In genomic region chr11:2122222-2122906, GRCh38 we compare ENCODE assay signal across 15 cellular contexts. TPM values are rescaled to one million over a fixed set of nuclear protein-coding genes. Genes with fewer than 3 reads are reported as not detected.
A peak's percentile ranks its signal among the peaks of the same experiment; 100 is the strongest.
DNase-seq lines count a peak whose midpoint lies in the region; ATAC-seq and TF ChIP-seq lines count a peak whose summit lies in the region.
"Had no signal": no experiment of that assay in that cellular context is flagged by ENCODE, and none has a peak within 500 bp of the region (broad histone marks: within the 10 kb centered on the region; RNA-seq: fewer than 3 reads in every experiment).

No MANE protein-coding gene starts in this region.

- H3K9me3 ChIP-seq in hepatocyte (ENCODE audit: low read depth), result no peaks in the 10 kb centered on the region
- H3K9me3 ChIP-seq in esophagus squamous epithelium, result peaks cover 0 to under 1% (median 0%) of the 10 kb centered on the region in 3 donors
- H3K9me3 ChIP-seq: testis had no signal

- H3K4me2 ChIP-seq in hepatocyte, result peak overlapping the region; percentile 45

- H3K36me3 Mint-ChIP-seq in WTC11, result peaks cover 5% of the 10 kb centered on the region; the same call in 1 of the 2 replicates

- H2AFZ ChIP-seq in hepatocyte, result no peak overlapping the region

- no peak overlapping the region for H3K27ac Mint-ChIP-seq in WTC11

- CTCF ChIA-PET in WTC11 (lab: Charles Lee), result interaction anchor here (0.6 to 1.4 kb wide), 10 partner anchors 14 to 527 kb away, joined by 3 to 7 read pairs (median 3); no protein-coding TSS in a partner anchor

- WGBS in hepatocyte (ENCODE audit: low lambda C conversion rate, missing lambda C conversion rate), result 22% methylated on average over 18 of the region's 19 CpGs
- 19 to 42% methylated on average over 2 to 4 of the region's 19 CpGs for WGBS in esophagus squamous epithelium, 2 donors

- no peak for TF ChIP-seq POLR2A in esophagus squamous epithelium (IDR thresholded peaks at IDR 0.05)

- H3K4me1 ChIP-seq in hepatocyte (ENCODE audit: insufficient read depth) (peaks cover 26% of the 10 kb centered on the region), esophagus squamous epithelium (peaks cover 0 to 8% (median 0%) of the 10 kb centered on the region in 3 donors)
- H3K4me1 ChIP-seq: testis had no signal

- ATAC-seq in WTC11, result peak; percentile 59

- no peaks in the 10 kb centered on the region for H4K20me1 ChIP-seq in hepatocyte (ENCODE audit: insufficient read depth, poor library complexity, severe bottlenecking)

- peak overlapping the region; percentile 50 for H3K27ac ChIP-seq in hepatocyte
- no peak overlapping the region for H3K27ac ChIP-seq in esophagus squamous epithelium
- H3K27ac ChIP-seq: testis had no signal

- peaks cover 11% of the 10 kb centered on the region for H3K9me3 Mint-ChIP-seq in WTC11

- peak; percentile 26 for DNase-seq in ELR (ENCODE audit: low read depth)
- DNase-seq in WTC11 (ENCODE audit: low spot score), result no peak
- DNase-seq in hepatocyte (ENCODE audit: low spot score), result peak; percentile 58
- DNase-seq in smooth muscle cell of the brain vasculature (ENCODE audit: low read depth, low spot score), result peak; percentile 62
- DNase-seq in foreskin melanocyte, result no peak
- no peak for DNase-seq in COLO829 (ENCODE audit: low spot score)
- DNase-seq in esophagus squamous epithelium (lab: John Stamatoyannopoulos, UW), result no peak
- DNase-seq in cerebellar nuclear complex (lab: John Stamatoyannopoulos, UW), result no peak
- DNase-seq: activated CD4-positive, alpha-beta T cell treated with anti-CD3 and anti-CD28 coated beads for 4 hours; activated T-cell treated with anti-CD3 and anti-CD28 coated beads, Interleukin-2, amount 50 U/mL, for 48 hours; testis had no signal

- intact Hi-C loops in esophagus squamous epithelium (cut with DNase I), result no loop called here

- H3K9me2 ChIP-seq in hepatocyte (replicated peaks; ENCODE audit: insufficient read depth), result no peaks in the 10 kb centered on the region

- no peaks in the 10 kb centered on the region for H3K36me3 ChIP-seq in hepatocyte (replicated peaks; ENCODE audit: insufficient read depth, low read depth)
- no peaks in the 10 kb centered on the region for H3K36me3 ChIP-seq in esophagus squamous epithelium

- H3K4me1 Mint-ChIP-seq in WTC11, result no peaks in the 10 kb centered on the region; the same call in 1 of the 2 replicates

- peaks cover 7% of the 10 kb centered on the region for H3K27me3 Mint-ChIP-seq in WTC11 (ENCODE audit: low read depth)

- H3K4me3 Mint-ChIP-seq in WTC11, result no peak overlapping the region

- H3K79me2 ChIP-seq in hepatocyte, result no peaks in the 10 kb centered on the region

- H3K4me3 ChIP-seq in hepatocyte, result no peak overlapping the region
- no peak overlapping the region for H3K4me3 ChIP-seq in esophagus squamous epithelium
- H3K4me3 ChIP-seq: testis had no signal

- TF ChIP-seq CTCF in WTC11 (IDR thresholded peaks at IDR 0.05) (no peak), hepatocyte (IDR thresholded peaks at IDR 0.05; ENCODE audit: poor library complexity) (no peak), esophagus squamous epithelium (IDR thresholded peaks at IDR 0.05) (no peak)

- POLR2A ChIA-PET in WTC11 (lab: Charles Lee), result no interaction called here

- H3K27me3 ChIP-seq in hepatocyte (no peaks in the 10 kb centered on the region), esophagus squamous epithelium (peaks cover 0 to 64% (median 4%) of the 10 kb centered on the region in 4 donors)
- H3K27me3 ChIP-seq: testis had no signal

TF ChIP-seq in WTC11, 78 proteins besides CTCF, POLR2A, EP300 and RAD21 (continues in another document):
- TF ChIP-seq ELF4 (CRISPR knock-in tag; IDR thresholded peaks at IDR 0.05; ENCODE audit: low read depth), result no peak
- TF ChIP-seq NFATC4 (CRISPR knock-in tag; IDR thresholded peaks at IDR 0.05), result no peak
- TF ChIP-seq TCF7 (CRISPR knock-in tag; IDR thresholded peaks at IDR 0.05; ENCODE audit: low read depth), result no peak
- TF ChIP-seq KAT7 (CRISPR knock-in tag; IDR thresholded peaks at IDR 0.05; ENCODE audit: borderline replicate concordance), result no peak
- no peak for TF ChIP-seq ZNF396 (CRISPR knock-in tag; IDR thresholded peaks at IDR 0.05; ENCODE audit: borderline replicate concordance)
- TF ChIP-seq NR2C2 (CRISPR knock-in tag; IDR thresholded peaks at IDR 0.05), result no peak
- no peak for TF ChIP-seq MXD4 (CRISPR knock-in tag; IDR thresholded peaks at IDR 0.05; ENCODE audit: borderline replicate concordance)
- TF ChIP-seq ZNF281 (CRISPR knock-in tag; IDR thresholded peaks at IDR 0.05), result no peak
- no peak for TF ChIP-seq ZNF423 (CRISPR knock-in tag; IDR thresholded peaks at IDR 0.05)
- no peak for TF ChIP-seq AFF4 (CRISPR knock-in tag; IDR thresholded peaks at IDR 0.05; ENCODE audit: borderline replicate concordance)
- no peak for TF ChIP-seq E2F1 (CRISPR knock-in tag; IDR thresholded peaks at IDR 0.05)
- no peak for TF ChIP-seq ZNF219 (CRISPR knock-in tag; IDR thresholded peaks at IDR 0.05; ENCODE audit: borderline replicate concordance)
- TF ChIP-seq ZNF138 (CRISPR knock-in tag; conservative IDR thresholded peaks at IDR 0.05), result no peak

RNA-seq across cellular contexts. Expression of gene IGF2, which starts 16.8 kb away (rescaled TPM):
- total RNA-seq in WTC11 (2021), result 1.5 to 2.7 TPM (median 2.6 TPM) in 3 replicates
- 1,323 and 1,507 TPM in 2 replicates for total RNA-seq in hepatocyte
- polyA plus RNA-seq in hepatocyte, result 2,911 and 3,175 TPM in 2 replicates
- 10 to 100 TPM in 1 of 4 donors, 1 to 10 TPM in 2, under 1 TPM in 1; 0.76 to 35.3 (median 2.8) TPM for total RNA-seq in esophagus squamous epithelium

RNA-seq across cellular contexts. Expression of gene INS, which starts 38.6 kb away (rescaled TPM):
- 0.44 to 0.62 TPM in 2 of 3 replicates, not detected in the other for total RNA-seq in WTC11 (2021)
- not detected in 2 replicates for total RNA-seq in hepatocyte
- polyA plus RNA-seq in hepatocyte, result not detected in 2 replicates
- total RNA-seq in esophagus squamous epithelium, result not detected
- total RNA-seq: bronchial epithelial cell; epithelial cell of proximal tubule; renal cortical epithelial cell; T-helper 1 cell treated with Interleukin-12 subunit alpha and Interleukin-12 subunit beta and Interleukin-4 antibody, amounts not matched to agents 30 ng/mL and 1 ng/mL, for 36 hours; testis had no signal

RNA-seq across cellular contexts. Expression of gene TH, which starts 49.3 kb away (rescaled TPM):
- total RNA-seq in WTC11 (2021), result 0.16 TPM in 1 of 3 replicates, not detected in the others
- total RNA-seq in hepatocyte, result 0.92 and 2.6 TPM in 2 replicates
- polyA plus RNA-seq in hepatocyte, result 5.6 and 15.3 TPM in 2 replicates
- total RNA-seq in esophagus squamous epithelium, result under 1 TPM in 2 of 4 donors, not detected in 2; 0.34 to 0.76 TPM
- total RNA-seq: T-helper 1 cell treated with Interleukin-12 subunit alpha and Interleukin-12 subunit beta and Interleukin-4 antibody, amounts not matched to agents 30 ng/mL and 1 ng/mL, for 36 hours had no signal

Comparison
In these comparisons a context has a peak if more than half of its experiments do, and no peak if none do; other contexts are left out.
1. DNase-seq: peak in ELR (single experiment), hepatocyte (single experiment) and smooth muscle cell of the brain vasculature (single experiment); none in WTC11 (single experiment), foreskin melanocyte (single experiment), COLO829 (single experiment), esophagus squamous epithelium (single experiment) and cerebellar nuclear complex (0 of 2).
2. RNA of gene IGF2, which starts 16.8 kb away (total RNA-seq): 1,323 to 1,507 TPM in hepatocyte; 0.76 to 35.3 TPM in esophagus squamous epithelium and 1.5 to 2.7 TPM in WTC11; every median in the first group is over 10 times any median in the second.